Comparison of ENCODE assay signal across 8 cellular contexts in genomic region chr3:5195605-5196004, GRCh38. TPM values are rescaled to one million over a fixed set of nuclear protein-coding genes. Genes with fewer than 3 reads are reported as not detected.
DNase-seq lines count a peak whose midpoint lies in the region; ATAC-seq, FAIRE-seq and TF ChIP-seq lines count a peak whose summit lies in the region.

No MANE protein-coding gene starts in this region.

- H3K27ac Mint-ChIP-seq in astrocyte (ENCODE audit: unreplicated experiment): peak overlapping the region; percentile 86

- H3K4me2 ChIP-seq in astrocyte (ENCODE audit: low read length): no peak overlapping the region

- H4K20me1 ChIP-seq in astrocyte (ENCODE audit: insufficient read depth, low read length): peaks cover 19% of the 10 kb centered on the region

- DNase-seq in EL: peak; percentile 56
- DNase-seq in NOMO-1 (lab: John Stamatoyannopoulos, UW; ENCODE audit: unreplicated experiment in 2 of 2): peak; percentile 36 to 67
- DNase-seq in astrocyte (ENCODE audit: low read depth): peak; percentile 20

- TF ChIP-seq CTCF in astrocyte (IDR thresholded peaks at IDR 0.05; ENCODE audit: insufficient read depth, low read depth, low read length) (no peak), neutrophil (IDR thresholded peaks at IDR 0.05) (no peak)

- H3K27me3 ChIP-seq in astrocyte (ENCODE audit: insufficient read depth, low read length) (no peaks in the 10 kb centered on the region), neutrophil (no peaks in the 10 kb centered on the region)

- H3K4me1 ChIP-seq in astrocyte (ENCODE audit: insufficient read depth, low read length): peaks cover 17% of the 10 kb centered on the region
- H3K4me1 ChIP-seq in neutrophil (ENCODE audit: control insufficient read depth in 1 of 2, insufficient read depth in 1 of 2, low read depth in 1 of 2, low read length in 1 of 2): peaks cover 82 to 91% of the 10 kb centered on the region in 2 experiments

- H3K4me1 Mint-ChIP-seq in astrocyte (ENCODE audit: low read depth, unreplicated experiment): peaks cover 55% of the 10 kb centered on the region

- FAIRE-seq in astrocyte (lab: Jason Lieb, UNC): no peak

- H3K27ac ChIP-seq in astrocyte (ENCODE audit: low read depth, low read length) (peak overlapping the region; percentile 51), neutrophil (peak overlapping the region; percentile 70)

- ATAC-seq in GM21723 (IDR thresholded peaks at IDR 0.05; ENCODE audit: unreplicated experiment): no peak
- no peak for ATAC-seq in HG03139 (IDR thresholded peaks at IDR 0.05; ENCODE audit: unreplicated experiment)
- no peak for ATAC-seq in HG02938 (IDR thresholded peaks at IDR 0.05; ENCODE audit: unreplicated experiment)
- no peak for ATAC-seq in GM18909 (IDR thresholded peaks at IDR 0.05; ENCODE audit: poor library complexity, unreplicated experiment)

- H3K36me3 ChIP-seq in astrocyte (ENCODE audit: insufficient read depth, low read length) (peaks cover 15% of the 10 kb centered on the region), neutrophil (peaks cover 8% of the 10 kb centered on the region)

- H3K4me3 ChIP-seq in astrocyte (ENCODE audit: insufficient read depth, low read depth, low read length) (no peak overlapping the region), neutrophil (ENCODE audit: low read depth in 1 of 2, low read length in 1 of 2) (no peak overlapping the region)

- H2AFZ ChIP-seq in astrocyte (ENCODE audit: low read depth, low read length): no peak overlapping the region

- H3K36me3 Mint-ChIP-seq in astrocyte (ENCODE audit: low read depth, unreplicated experiment): peaks cover 9% of the 10 kb centered on the region

- no peaks in the 10 kb centered on the region for H3K9me3 Mint-ChIP-seq in astrocyte (ENCODE audit: unreplicated experiment)

- no peak overlapping the region for H3K9ac ChIP-seq in astrocyte (ENCODE audit: low read length)

- H3K27me3 Mint-ChIP-seq in astrocyte (ENCODE audit: low read depth, unreplicated experiment): no peaks in the 10 kb centered on the region

- H3K4me3 Mint-ChIP-seq in astrocyte (ENCODE audit: unreplicated experiment): no peak overlapping the region

- H3K9me3 ChIP-seq in astrocyte (ENCODE audit: insufficient read depth, low read depth, low read length) (no peaks in the 10 kb centered on the region), neutrophil (no peaks in the 10 kb centered on the region)

- H3K79me2 ChIP-seq in astrocyte (ENCODE audit: insufficient read depth, low read length): peaks cover 85% of the 10 kb centered on the region

RNA-seq across cellular contexts. Expression of gene EDEM1, which starts 8.1 kb away (rescaled TPM):
- 62.7 and 65.4 TPM in 2 replicates for total RNA-seq in astrocyte
